ENCODE assay signal across 24 cellular contexts in genomic region chr5:181133083-181133482, GRCh38. TPM values are rescaled to one million over a fixed set of nuclear protein-coding genes. Genes with fewer than 3 reads are reported as not detected.
"Had no signal": no experiment of that assay in that cellular context is flagged by ENCODE, and none has a peak within 500 bp of the region (broad histone marks: within the 10 kb centered on the region; RNA-seq: fewer than 3 reads in every experiment).

No MANE protein-coding gene starts in this region.

- H3K36me3 Mint-ChIP-seq: stimulated activated naive B cell treated with anti-CD40 and anti-IgM and Interleukin-4, amounts not matched to agents 10 μg/mL and 1 μg/mL and 100 μg/mL, for 72 hours had no signal

- H3K27ac ChIP-seq: spleen, testis, tibial nerve, upper lobe of right lung, vagina had no signal

- H3K4me3 ChIP-seq: mucosa of descending colon, spleen, testis, tibial nerve, upper lobe of right lung, vagina had no signal

- H3K27me3 ChIP-seq: testis, vagina had no signal

- DNase-seq: foreskin melanocyte; naive thymus-derived CD8-positive, alpha-beta T cell; stimulated activated CD4-positive, alpha-beta T cell treated with anti-CD3 and anti-CD28 coated beads, Interleukin-15, amount 100 ng/mL, for 24 hours; stimulated activated CD4-positive, alpha-beta T cell treated with anti-CD3 and anti-CD28 coated beads, Interleukin-1b, Interleukin-23, amount 100 ng/mL, for 48 hours; stimulated activated CD4-positive, alpha-beta T cell treated with anti-CD3 and anti-CD28 coated beads, Interleukin-4, amount 100 ng/mL, for 24 hours; stimulated activated naive B cell treated with anti-CD40 and anti-IgM and Interleukin-4, amounts not matched to agents 10 μg/mL and 1 μg/mL and 100 μg/mL, for 72 hours; stimulated activated naive CD8-positive, alpha-beta T cell treated with anti-CD3 and anti-CD28 coated beads, Interleukin-15, amount 100 ng/mL, for 72 hours; upper lobe of right lung had no signal

- ATAC-seq: left colon; mucosa of descending colon; naive thymus-derived CD8-positive, alpha-beta T cell; sciatic nerve; stimulated activated naive B cell treated with anti-CD40 and anti-IgM and Interleukin-4, amounts not matched to agents 10 μg/mL and 1 μg/mL and 100 μg/mL, for 72 hours; stimulated activated naive CD8-positive, alpha-beta T cell treated with anti-CD3 and anti-CD28 coated beads, Interleukin-15, amount 100 ng/mL, for 72 hours; upper lobe of right lung had no signal

- H3K9me3 Mint-ChIP-seq: neural crest cell had no signal

- H3K4me1 ChIP-seq: testis, tibial nerve, upper lobe of right lung, vagina had no signal

- H3K4me3 Mint-ChIP-seq: naive thymus-derived CD8-positive, alpha-beta T cell; neural crest cell; stimulated activated naive B cell treated with anti-CD40 and anti-IgM and Interleukin-4, amounts not matched to agents 10 μg/mL and 1 μg/mL and 100 μg/mL, for 72 hours; stimulated activated naive CD8-positive, alpha-beta T cell treated with anti-CD3 and anti-CD28 coated beads, Interleukin-15, amount 100 ng/mL, for 72 hours had no signal

- H3K36me3 ChIP-seq: spleen, tibial nerve, upper lobe of right lung, vagina had no signal

- H3K9me3 ChIP-seq: mucosa of descending colon, testis, upper lobe of right lung, vagina had no signal

- H3K4me1 Mint-ChIP-seq: naive thymus-derived CD8-positive, alpha-beta T cell; stimulated activated naive CD8-positive, alpha-beta T cell treated with anti-CD3 and anti-CD28 coated beads, Interleukin-15, amount 100 ng/mL, for 72 hours had no signal

- H3K27ac Mint-ChIP-seq: naive thymus-derived CD8-positive, alpha-beta T cell; stimulated activated naive B cell treated with anti-CD40 and anti-IgM and Interleukin-4, amounts not matched to agents 10 μg/mL and 1 μg/mL and 100 μg/mL, for 72 hours; stimulated activated naive CD8-positive, alpha-beta T cell treated with anti-CD3 and anti-CD28 coated beads, Interleukin-15, amount 100 ng/mL, for 72 hours had no signal

RNA-seq across cellular contexts. Expression of gene OR2V1, which starts 2.1 kb away (rescaled TPM):
- total RNA-seq: dermis blood vessel endothelial cell; kidney epithelial cell; left colon; lower leg skin; mammary epithelial cell; mucosa of descending colon; naive thymus-derived CD8-positive, alpha-beta T cell; neural crest cell; osteocyte; pulmonary artery endothelial cell; sciatic nerve; skeletal muscle tissue; spleen; subcutaneous adipose tissue; testis; tibial nerve; upper lobe of right lung; vagina had no signal
- polyA plus RNA-seq: mammary epithelial cell; naive thymus-derived CD8-positive, alpha-beta T cell; spleen had no signal

RNA-seq across cellular contexts. Expression of gene OR2V2, which starts 14.3 kb away (rescaled TPM):
- total RNA-seq: dermis blood vessel endothelial cell; kidney epithelial cell; left colon; lower leg skin; mammary epithelial cell; mucosa of descending colon; naive thymus-derived CD8-positive, alpha-beta T cell; neural crest cell; osteocyte; pulmonary artery endothelial cell; sciatic nerve; skeletal muscle tissue; spleen; subcutaneous adipose tissue; testis; tibial nerve; upper lobe of right lung; vagina had no signal
- polyA plus RNA-seq: mammary epithelial cell; naive thymus-derived CD8-positive, alpha-beta T cell; spleen had no signal
